ENCODE assay signal across 9 cellular contexts in the genomic region with DNA sequence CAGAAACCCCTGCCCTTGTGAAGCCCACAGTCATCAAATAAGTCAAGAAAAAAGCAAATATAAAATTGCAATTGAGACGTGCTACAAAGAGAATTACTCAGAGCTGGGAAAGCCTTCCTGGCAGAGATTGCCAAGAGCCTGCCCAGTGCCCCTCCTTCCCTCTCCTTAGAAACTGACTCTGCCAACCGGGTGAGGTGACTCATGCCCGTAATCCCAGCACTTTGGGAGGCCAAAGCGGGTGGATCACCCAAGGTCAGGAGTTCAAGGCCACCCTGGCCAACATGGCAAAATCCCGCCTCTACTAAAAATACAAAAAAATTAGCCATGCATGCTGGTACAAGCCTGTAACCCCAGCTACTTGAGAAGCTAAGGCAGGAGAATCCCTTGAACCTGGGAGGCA.
DNase-seq lines count a peak whose midpoint lies in the region; ATAC-seq lines count a peak whose summit lies in the region.
"Had no signal": no experiment of that assay in that cellular context is flagged by ENCODE, and none has a peak within 500 bp of the region (broad histone marks: within the 10 kb centered on the region; RNA-seq: fewer than 3 reads in every experiment).

No MANE protein-coding gene starts in this region.

- ATAC-seq in sciatic nerve (peak; percentile 50), GM18907 (IDR thresholded peaks at IDR 0.05; ENCODE audit: unreplicated experiment) (no peak)

- intact Hi-C loops in sciatic nerve (cut with DNase I): no loop called here

- DNase-seq in HCEC 1CT (peak; percentile 49), RKO (ENCODE audit: low spot score) (peak; percentile 55), fibroblast of peridontal ligament (ENCODE audit: extremely low read depth) (peak; percentile 92), sciatic nerve (ENCODE audit: low spot score) (peak; percentile 50), D341Med (ENCODE audit: low spot score) (no peak), NCI-H1694 (lab: John Stamatoyannopoulos, UW) (no peak), cerebellar nuclear complex (lab: John Stamatoyannopoulos, UW) (no peak)
- DNase-seq: NCI-H510A had no signal

Comparison
In these comparisons a context has a peak if more than half of its experiments do, and no peak if none do; other contexts are left out.
1. DNase-seq: peak in HCEC 1CT (single experiment), RKO (single experiment), fibroblast of peridontal ligament (single experiment) and sciatic nerve (single experiment); none in D341Med (single experiment), NCI-H1694 (single experiment) and cerebellar nuclear complex (0 of 2).